18 cellular contexts compared by ENCODE assay signal in the genomic region with DNA sequence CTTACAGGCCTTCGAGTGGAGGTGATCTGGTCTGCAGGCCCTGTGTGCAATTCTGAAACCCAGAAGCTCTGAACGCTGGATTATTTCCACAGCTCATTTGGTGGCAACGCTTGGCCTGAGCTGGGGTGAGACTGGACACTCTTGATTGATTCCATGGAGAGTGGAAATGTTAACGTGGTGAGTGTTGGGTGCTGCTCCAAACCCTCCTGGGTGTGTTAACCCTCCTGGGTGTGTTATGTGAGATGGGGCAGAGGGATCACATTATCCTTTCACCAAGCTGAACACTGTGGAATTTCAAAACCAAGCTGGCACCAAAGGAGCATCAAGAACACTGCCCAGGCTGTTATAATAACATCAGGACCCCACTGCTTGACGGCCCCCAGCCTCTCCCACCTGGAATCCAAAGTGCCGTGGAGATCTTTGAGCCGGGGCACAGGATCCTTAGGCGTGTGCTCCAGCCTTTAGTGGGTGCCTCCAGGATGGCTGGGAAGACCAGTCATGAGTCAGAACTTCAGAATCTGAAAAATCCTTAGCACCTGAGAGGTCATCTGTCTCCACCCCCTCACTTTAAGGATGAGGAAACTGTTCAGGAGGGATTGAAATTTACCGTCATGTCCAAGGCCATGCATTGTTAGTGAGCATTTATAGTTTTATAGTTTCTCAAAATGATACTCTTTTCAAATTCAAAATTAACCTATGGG.
DNase-seq lines count a peak whose midpoint lies in the region; ATAC-seq, FAIRE-seq and TF ChIP-seq lines count a peak whose summit lies in the region.
"Had no signal": no experiment of that assay in that cellular context is flagged by ENCODE, and none has a peak within 500 bp of the region (broad histone marks: within the 10 kb centered on the region; RNA-seq: fewer than 3 reads in every experiment).

No MANE protein-coding gene starts in this region.

- no peak overlapping the region for H3K4me2 ChIP-seq in IMR-90 (ENCODE audit: low read depth, low read length)
- H3K4me2 ChIP-seq: BLaER1 had no signal

- H4K20me1 ChIP-seq in IMR-90 (ENCODE audit: insufficient read depth, low read length) = peaks cover 13% of the 10 kb centered on the region

- H3K36me3 Mint-ChIP-seq in Calu3 (ENCODE audit: insufficient read depth, unreplicated experiment) = peaks cover under 1% of the 10 kb centered on the region

- no peak for TF ChIP-seq CTCF in Calu3 (IDR thresholded peaks at IDR 0.05; ENCODE audit: unreplicated experiment)
- TF ChIP-seq CTCF in IMR-90 (conservative IDR thresholded peaks at IDR 0.05; ENCODE audit: low read depth, low read length) = no peak
- no peak for TF ChIP-seq CTCF in bronchial epithelial cell (IDR thresholded peaks at IDR 0.05; ENCODE audit: insufficient read depth, low read length, severe bottlenecking)

- intact Hi-C loops in Calu3 (cut with micrococcal nuclease; ENCODE audit: unreplicated experiment) (no loop called here), IMR-90 (cut with micrococcal nuclease) (no loop called here)

- peaks cover 9% of the 10 kb centered on the region for H3K9me1 ChIP-seq in IMR-90 (ENCODE audit: insufficient read depth, low read length)

- H3K9me3 Mint-ChIP-seq in Calu3 (ENCODE audit: low read depth, unreplicated experiment) = no peaks in the 10 kb centered on the region
- H3K9me3 Mint-ChIP-seq: naive thymus-derived CD4-positive, alpha-beta T cell; T-helper 1 cell treated with Interleukin-12 subunit alpha and Interleukin-12 subunit beta and Interleukin-4 antibody, amounts not matched to agents 30 μg/mL and 1 μg/mL, for 36 hours had no signal

- no peak overlapping the region for H3K27ac ChIP-seq in IMR-90 (ENCODE audit: insufficient read depth, low read length)
- H3K27ac ChIP-seq: BLaER1, gastroesophageal sphincter, right atrium auricular region had no signal

- FAIRE-seq in bronchial epithelial cell (lab: Jason Lieb, UNC) = no peak

- dilution Hi-C loops in IMR-90 (cut with HindIII; ENCODE audit: low sequenced_read_pairs, unreplicated experiment) = no loop called here

- no peak overlapping the region for H4K8ac ChIP-seq in IMR-90 (ENCODE audit: low read depth in 2 of 2, low read length in 2 of 2)

- peak overlapping the region; percentile 46; the same call in 1 of the 2 replicates for H2AK5ac ChIP-seq in IMR-90 (ENCODE audit: low read depth, low read length)

- H2AFZ ChIP-seq in IMR-90 (replicated peaks; ENCODE audit: low read length, poor library complexity) = no peak overlapping the region

- no peak overlapping the region for H3K23ac ChIP-seq in IMR-90 (ENCODE audit: low read depth, low read length)

- peaks cover 21 to 61% of the 10 kb centered on the region in 2 experiments for H3K79me1 ChIP-seq in IMR-90 (ENCODE audit: low read depth in 1 of 2, low read length in 2 of 2)

- H3K9me3 ChIP-seq in IMR-90 (ENCODE audit: control insufficient read depth, insufficient read depth, low read length) = no peaks in the 10 kb centered on the region
- H3K9me3 ChIP-seq: BLaER1, gastroesophageal sphincter, HAP-1, right atrium auricular region had no signal

- peaks cover 5% of the 10 kb centered on the region; the same call in 1 of the 2 replicates for H3K4me1 ChIP-seq in IMR-90 (ENCODE audit: control insufficient read depth, insufficient read depth, low read length)
- H3K4me1 ChIP-seq: gastroesophageal sphincter, right atrium auricular region had no signal

- peak overlapping the region; percentile 63 for H3K27ac Mint-ChIP-seq in Calu3 (ENCODE audit: unreplicated experiment)

- H4K5ac ChIP-seq in IMR-90 (ENCODE audit: low read depth, low read length) = no peak overlapping the region

- peak overlapping the region; percentile 40 for H3K4ac ChIP-seq in IMR-90 (ENCODE audit: low read depth, low read length)

- POLR2A ChIA-PET in IMR-90 (lab: Charles Lee; ENCODE audit: unreplicated experiment) = no interaction called here

- no peak for TF ChIP-seq RAD21 in IMR-90 (IDR thresholded peaks at IDR 0.05; ENCODE audit: low read length)

- H3K36me3 ChIP-seq in IMR-90 (ENCODE audit: control insufficient read depth, insufficient read depth, low read length) (no peaks in the 10 kb centered on the region), bronchial epithelial cell (ENCODE audit: control insufficient read depth, insufficient read depth, low read length) (no peaks in the 10 kb centered on the region)
- H3K36me3 ChIP-seq: gastroesophageal sphincter, HAP-1, right atrium auricular region had no signal

- no peak overlapping the region; the same call in 1 of the 2 replicates for H2BK120ac ChIP-seq in IMR-90 (ENCODE audit: low read depth, low read length)

- no peak overlapping the region for H3K56ac ChIP-seq in IMR-90 (ENCODE audit: extremely low read depth, insufficient read depth, low read length)

- H4K91ac ChIP-seq in IMR-90 (ENCODE audit: insufficient read depth, low read depth, low read length) = no peak overlapping the region

- H3K27me3 ChIP-seq in IMR-90 (ENCODE audit: control insufficient read depth, insufficient read depth, low read length) (no peaks in the 10 kb centered on the region), bronchial epithelial cell (ENCODE audit: control insufficient read depth, insufficient read depth, low read length) (no peaks in the 10 kb centered on the region)
- H3K27me3 ChIP-seq: BLaER1, gastroesophageal sphincter, right atrium auricular region had no signal

- H2BK15ac ChIP-seq in IMR-90 (ENCODE audit: low read depth, low read length) = no peak overlapping the region

- no peak overlapping the region for H3K4me3 Mint-ChIP-seq in Calu3 (ENCODE audit: low read depth, unreplicated experiment)
- H3K4me3 Mint-ChIP-seq: naive thymus-derived CD4-positive, alpha-beta T cell; T-helper 1 cell treated with Interleukin-12 subunit alpha and Interleukin-12 subunit beta and Interleukin-4 antibody, amounts not matched to agents 30 μg/mL and 1 μg/mL, for 36 hours had no signal

- peaks cover 46% of the 10 kb centered on the region for H3K4me1 Mint-ChIP-seq in Calu3 (ENCODE audit: low read depth, unreplicated experiment)

- WGBS in IMR-90 (ENCODE audit: extremely low coverage in 2 of 2, insufficient read length in 1 of 2), 2 experiments = 100% methylated on average over 1 of the region's 9 CpGs; no CpG with 5 or more reads in 1 of the 2 experiments

- H3K4me3 ChIP-seq in IMR-90 (ENCODE audit: insufficient read depth, low read depth, low read length) = no peak overlapping the region
- no peak overlapping the region for H3K4me3 ChIP-seq in bronchial epithelial cell (ENCODE audit: low read depth, low read length)
- H3K4me3 ChIP-seq: BLaER1, gastroesophageal sphincter, HAP-1, right atrium auricular region had no signal

- CTCF ChIA-PET in Calu3 (lab: Charles Lee) = interaction anchor here (1.2 kb wide), 1 partner anchor 193 kb away, joined by 3 read pairs; no protein-coding TSS in a partner anchor
- CTCF ChIA-PET in IMR-90 (lab: Yijun Ruan, JAX) = no interaction called here

- H2BK5ac ChIP-seq in IMR-90 (ENCODE audit: low read depth, low read length, poor library complexity, severe bottlenecking) = no peak overlapping the region

- TF ChIP-seq POLR2A in IMR-90 (IDR thresholded peaks at IDR 0.05; ENCODE audit: low read depth, low read length) = no peak

- H2BK20ac ChIP-seq in IMR-90 (ENCODE audit: low read depth, low read length) = peak overlapping the region; percentile 8; the same call in 1 of the 2 replicates

- DNase-seq in Calu3 (peak; percentile 40), IMR-90 (peak; percentile 11), bronchial epithelial cell (ENCODE audit: low read depth) (peak; percentile 84), kidney tubule cell (ENCODE audit: low spot score) (peak; percentile 88), midbrain (lab: John Stamatoyannopoulos, UW) (no peak), NCI-H510A treated with DMSO at 0.1 percent for 48 hours (lab: John Stamatoyannopoulos, UW) (no peak)
- no peak for DNase-seq in stimulated activated CD4-positive, alpha-beta T cell treated with anti-CD3 and anti-CD28 coated beads, Interleukin-2, amount 100 ng/mL, for 24 hours
- no peak for DNase-seq in activated CD4-positive, alpha-beta T cell treated with anti-CD3 and anti-CD28 coated beads for 1 hour
- DNase-seq: activated CD4-positive, alpha-beta T cell treated with anti-CD3 and anti-CD28 coated beads for 4 hours; effector CD4-positive, alpha-beta T cell; left colon; naive thymus-derived CD4-positive, alpha-beta T cell; stimulated activated naive CD4-positive, alpha-beta T cell had no signal

- H3K9ac ChIP-seq in IMR-90 (ENCODE audit: low read depth, low read length) = no peak overlapping the region
- H3K9ac ChIP-seq: BLaER1 had no signal

- in situ Hi-C loops in IMR-90 (cut with MboI; ENCODE audit: low sequenced_read_pairs) = no loop called here

- BruUV-seq in Calu3 (replicated peaks; lab: Mats Ljungman, UMichigan) = no TSS peak
- no TSS peak for BruUV-seq in IMR-90 (replicated peaks; lab: Mats Ljungman, UMichigan)

- H3K18ac ChIP-seq in IMR-90 (ENCODE audit: low read depth, low read length) = no peak overlapping the region

- no peaks in the 10 kb centered on the region for H3K27me3 Mint-ChIP-seq in Calu3 (ENCODE audit: unreplicated experiment)
- H3K27me3 Mint-ChIP-seq: naive thymus-derived CD4-positive, alpha-beta T cell had no signal

- 0 out of 2 replicates have a peak overlapping the region, but pooled peaks have one; percentile 52 for H3K14ac ChIP-seq in IMR-90 (replicated peaks; ENCODE audit: low read depth, low read length)

- H2AK9ac ChIP-seq in IMR-90 (replicated peaks; ENCODE audit: low read depth, low read length, poor library complexity) = peak overlapping the region; percentile 1

- no peak for ATAC-seq in IMR-90 (ENCODE audit: low read depth)
- ATAC-seq: gastroesophageal sphincter; left colon; naive thymus-derived CD4-positive, alpha-beta T cell had no signal

TF ChIP-seq in IMR-90, 13 proteins besides CTCF, POLR2A, EP300 and RAD21 (continues in another document):
- TF ChIP-seq RCOR1 (IDR thresholded peaks at IDR 0.05; ENCODE audit: insufficient replicate concordance, low read length) = no peak
- no peak for TF ChIP-seq NFE2L2 (IDR thresholded peaks at IDR 0.05; ENCODE audit: low read depth, low read length)
- TF ChIP-seq CHD1 (IDR thresholded peaks at IDR 0.05; ENCODE audit: low read depth, low read length) = no peak
- TF ChIP-seq FOS (IDR thresholded peaks at IDR 0.05; ENCODE audit: low read depth, low read length) = no peak
- no peak for TF ChIP-seq BHLHE40 (IDR thresholded peaks at IDR 0.05; ENCODE audit: low read depth, low read length)
- no peak for TF ChIP-seq SMC3 (IDR thresholded peaks at IDR 0.05; ENCODE audit: low read depth, low read length)
- TF ChIP-seq MAZ (IDR thresholded peaks at IDR 0.05; ENCODE audit: borderline replicate concordance, low read depth, low read length) = no peak
- TF ChIP-seq MAFK (IDR thresholded peaks at IDR 0.05; ENCODE audit: low read depth, low read length) = no peak
- TF ChIP-seq CEBPB (IDR thresholded peaks at IDR 0.05; ENCODE audit: low read depth, low read length) = no peak
- TF ChIP-seq RFX5 (IDR thresholded peaks at IDR 0.05; ENCODE audit: low read depth, low read length) = no peak
- no peak for TF ChIP-seq MXI1 (IDR thresholded peaks at IDR 0.05; ENCODE audit: borderline replicate concordance, low read depth, low read length)

Comparison
In these comparisons a context has a peak if more than half of its experiments do, and no peak if none do; other contexts are left out.
1. DNase-seq: peak in Calu3 (single experiment), IMR-90 (single experiment), bronchial epithelial cell (single experiment) and kidney tubule cell (single experiment); none in stimulated activated CD4-positive, alpha-beta T cell treated with anti-CD3 and anti-CD28 coated beads, Interleukin-2, amount 100 ng/mL, for 24 hours (0 of 2), midbrain (single experiment), activated CD4-positive, alpha-beta T cell treated with anti-CD3 and anti-CD28 coated beads for 1 hour (single experiment) and NCI-H510A treated with DMSO at 0.1 percent for 48 hours (single experiment).